Comparison of ENCODE assay signal across 20 cellular contexts in genomic region chr11:101299210-101299609, GRCh38.
"Had no signal": no experiment of that assay in that cellular context is flagged by ENCODE, and none has a peak within 500 bp of the region (broad histone marks: within the 10 kb centered on the region; RNA-seq: fewer than 3 reads in every experiment).

No MANE protein-coding gene starts in this region.

- ATAC-seq: natural killer cell; psoas muscle; right cardiac atrium; right lobe of liver; stimulated activated effector memory CD8-positive, alpha-beta T cell treated with anti-CD3 and anti-CD28 coated beads, Interleukin-12 subunit alpha, Interleukin-12 subunit beta, amount 100 ng/mL, for 72 hours; stimulated activated naive B cell treated with anti-CD40 and anti-IgM and Interleukin-4, amounts not matched to agents 10 μg/mL and 1 μg/mL and 100 μg/mL, for 72 hours had no signal

- DNase-seq: natural killer cell; occipital lobe; ovary; posterior cingulate gyrus; psoas muscle; right cardiac atrium; right lobe of liver; sigmoid colon; small intestine; stimulated activated CD4-positive, alpha-beta T cell treated with anti-CD3 and anti-CD28 coated beads, Interleukin-15, amount 100 ng/mL, for 24 hours; stimulated activated CD4-positive, alpha-beta T cell treated with anti-CD3 and anti-CD28 coated beads, Interleukin-2, amount 100 ng/mL, for 24 hours; stimulated activated CD4-positive, alpha-beta T cell treated with anti-CD3 and anti-CD28 coated beads, Interleukin-2, amount 100 ng/mL, for 48 hours; stimulated activated CD4-positive, alpha-beta T cell treated with anti-CD3 and anti-CD28 coated beads, Interleukin-4, amount 100 ng/mL, for 24 hours; stimulated activated naive B cell treated with anti-CD40 and anti-IgM and Interleukin-4, amounts not matched to agents 10 μg/mL and 1 μg/mL and 100 μg/mL, for 72 hours; stimulated activated naive CD4-positive, alpha-beta T cell treated with Interleukin-2 at 50 U/mL for 16 hours; stomach; thyroid gland; trophoblast cell; upper lobe of left lung had no signal

- FAIRE-seq: small intestine had no signal
